25 cellular contexts compared by ENCODE assay signal in the genomic region with DNA sequence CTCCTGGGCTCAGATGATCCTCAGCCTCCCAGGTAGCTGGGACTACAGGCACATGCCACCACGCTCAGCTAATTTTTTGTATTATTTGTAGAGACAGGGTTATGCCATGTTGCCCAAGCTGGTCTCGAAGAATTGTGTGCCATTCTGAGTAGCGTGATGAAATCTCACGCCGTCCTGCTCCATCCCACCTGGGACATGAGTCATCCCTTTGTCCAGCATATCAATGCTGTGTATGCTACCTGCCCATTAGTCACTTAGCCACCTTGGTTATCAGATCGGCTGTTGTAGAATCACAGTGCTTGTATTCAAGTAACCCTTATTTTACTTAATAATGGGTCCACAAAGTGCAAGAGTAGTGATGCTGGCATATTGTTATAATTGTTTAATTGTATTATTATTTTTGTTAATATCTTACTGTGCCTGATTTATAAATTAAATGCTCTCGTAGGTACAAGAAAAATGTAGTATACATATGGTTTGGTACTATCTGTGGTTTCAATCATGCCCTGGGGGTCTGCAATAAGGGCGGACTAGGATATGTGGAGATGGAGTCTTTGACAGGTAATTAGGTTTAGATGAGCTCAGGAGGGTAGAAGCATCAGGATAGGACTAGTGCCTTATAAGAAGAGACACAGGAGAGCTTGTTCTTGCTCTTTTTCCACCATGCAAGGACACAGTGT. TPM values are rescaled to one million over a fixed set of nuclear protein-coding genes. Genes with fewer than 3 reads are reported as not detected.
DNase-seq lines count a peak whose midpoint lies in the region; ATAC-seq, FAIRE-seq and TF ChIP-seq lines count a peak whose summit lies in the region.
"Had no signal": no experiment of that assay in that cellular context is flagged by ENCODE, and none has a peak within 500 bp of the region (broad histone marks: within the 10 kb centered on the region; RNA-seq: fewer than 3 reads in every experiment).

No MANE protein-coding gene starts in this region.

- H3K9ac ChIP-seq in trophoblast cell (ENCODE audit: low read length), result no peak overlapping the region

- WGBS in trophoblast cell (ENCODE audit: extremely low coverage, insufficient coverage, insufficient read length), result no CpG with 5 or more reads among the region's 8 CpGs

- peaks cover 30% of the 10 kb centered on the region for H3K27me3 Mint-ChIP-seq in activated CD4-positive, alpha-beta memory T cell treated with anti-CD3 and anti-CD28 coated beads, Interleukin-2, amount 10 ng/mL, durations not matched to agents 7 days and 5 days

- H4K8ac ChIP-seq in trophoblast cell (ENCODE audit: low read depth, low read length), result no peak overlapping the region

- no peaks in the 10 kb centered on the region for H3K36me3 Mint-ChIP-seq in activated CD4-positive, alpha-beta memory T cell treated with anti-CD3 and anti-CD28 coated beads, Interleukin-2, amount 10 ng/mL, durations not matched to agents 7 days and 5 days (ENCODE audit: low read depth)
- H3K36me3 Mint-ChIP-seq: CD4-positive, CD25-positive, alpha-beta regulatory T cell had no signal

- H3K4me3 Mint-ChIP-seq in activated CD4-positive, alpha-beta memory T cell treated with anti-CD3 and anti-CD28 coated beads, Interleukin-2, amount 10 ng/mL, durations not matched to agents 7 days and 5 days, result no peak overlapping the region
- H3K4me3 Mint-ChIP-seq: CD4-positive, CD25-positive, alpha-beta regulatory T cell had no signal

- DNase-seq in COLO668 (lab: John Stamatoyannopoulos, UW; ENCODE audit: unreplicated experiment), result peak; percentile 3
- peak; percentile 15 for DNase-seq in LoVo (ENCODE audit: low spot score)
- DNase-seq in bronchial epithelial cell (ENCODE audit: low read depth), result peak; percentile 77
- peak; percentile 82 to 93 for DNase-seq in trophoblast cell
- DNase-seq in left ventricle myocardium superior, result no peak
- DNase-seq in dermis blood vessel endothelial cell, result no peak
- no peak for DNase-seq in activated CD4-positive, alpha-beta memory T cell treated with anti-CD3 and anti-CD28 coated beads, Interleukin-2, amount 10 ng/mL, durations not matched to agents 7 days and 5 days
- DNase-seq: CD4-positive, CD25-positive, alpha-beta regulatory T cell; COR-L47; DMS 273 treated with DMSO at 0.1 percent for 48 hours; GOT3; HCEC 1CT; NCI-H1092; NCI-H1436; NCI-H2029; NCI-H2171; NCI-H524 treated with DMSO at 0.1 percent for 48 hours; Right ventricle myocardium superior had no signal

- H4K12ac ChIP-seq in trophoblast cell (ENCODE audit: low read depth, low read length), result no peak overlapping the region

- H3K27me3 ChIP-seq in bronchial epithelial cell (ENCODE audit: control insufficient read depth, insufficient read depth, low read length), result no peaks in the 10 kb centered on the region
- H3K27me3 ChIP-seq in trophoblast cell (ENCODE audit: insufficient read depth, low read length), result no peaks in the 10 kb centered on the region

- intact Hi-C loops in left ventricle myocardium superior (cut with micrococcal nuclease), result no loop called here

- H3K79me2 ChIP-seq in trophoblast cell (ENCODE audit: control insufficient read depth, insufficient read depth, low read length, poor library complexity), result no peaks in the 10 kb centered on the region

- H3K4me3 ChIP-seq in bronchial epithelial cell (ENCODE audit: low read depth, low read length) (no peak overlapping the region), trophoblast cell (ENCODE audit: low read depth, low read length) (no peak overlapping the region)
- H3K4me3 ChIP-seq: K562 had no signal

- POLR2A ChIA-PET in activated CD4-positive, alpha-beta memory T cell treated with anti-CD3 and anti-CD28 coated beads, Interleukin-2, amount 10 ng/mL, durations not matched to agents 7 days and 5 days (lab: Charles Lee), result interaction anchor here (0.6 kb wide), 1 partner anchor 214 kb away, joined by 3 read pairs; no protein-coding TSS in a partner anchor

- no peak overlapping the region for H2BK12ac ChIP-seq in trophoblast cell (ENCODE audit: low read length)

- H3K23ac ChIP-seq in trophoblast cell (ENCODE audit: low read length), result no peak overlapping the region

- H3K9me3 Mint-ChIP-seq in activated CD4-positive, alpha-beta memory T cell treated with anti-CD3 and anti-CD28 coated beads, Interleukin-2, amount 10 ng/mL, durations not matched to agents 7 days and 5 days, result no peaks in the 10 kb centered on the region

- peak; percentile 23 for FAIRE-seq in bronchial epithelial cell (lab: Jason Lieb, UNC)
- FAIRE-seq: GM12891, K562 had no signal

- H3K27ac ChIP-seq in trophoblast cell (ENCODE audit: low read depth, low read length), result no peak overlapping the region

- CTCF ChIA-PET in activated CD4-positive, alpha-beta memory T cell treated with anti-CD3 and anti-CD28 coated beads, Interleukin-2, amount 10 ng/mL, durations not matched to agents 7 days and 5 days (lab: Charles Lee), result no interaction called here

- H2AFZ ChIP-seq in trophoblast cell (ENCODE audit: insufficient read depth, low read length, poor library complexity), result no peak overlapping the region

- H4K91ac ChIP-seq in trophoblast cell (ENCODE audit: low read depth, low read length), result no peak overlapping the region

- H3K27ac Mint-ChIP-seq in activated CD4-positive, alpha-beta memory T cell treated with anti-CD3 and anti-CD28 coated beads, Interleukin-2, amount 10 ng/mL, durations not matched to agents 7 days and 5 days, result no peak overlapping the region
- H3K27ac Mint-ChIP-seq: CD4-positive, CD25-positive, alpha-beta regulatory T cell had no signal

- H3K4me2 ChIP-seq in trophoblast cell (ENCODE audit: low read length), result no peak overlapping the region

- no peak overlapping the region for H3K4ac ChIP-seq in trophoblast cell (ENCODE audit: low read depth, low read length)

- no peak for ATAC-seq in left ventricle myocardium superior
- ATAC-seq: K562 had no signal

- H3K9me3 ChIP-seq in trophoblast cell (ENCODE audit: insufficient read depth, low read depth, low read length), result no peaks in the 10 kb centered on the region

- no peak overlapping the region for H2BK120ac ChIP-seq in trophoblast cell (ENCODE audit: insufficient read depth, low read length, poor library complexity)

- no peak overlapping the region for H2BK5ac ChIP-seq in trophoblast cell (ENCODE audit: low read depth, low read length, poor library complexity)

- H3K18ac ChIP-seq in trophoblast cell (ENCODE audit: low read length), result no peak overlapping the region

- H3K36me3 ChIP-seq in bronchial epithelial cell (ENCODE audit: control insufficient read depth, insufficient read depth, low read length) (no peaks in the 10 kb centered on the region), trophoblast cell (ENCODE audit: control insufficient read depth in 1 of 2, insufficient read depth in 2 of 2, low read length in 2 of 2) (no peaks in the 10 kb centered on the region)

- no peak overlapping the region for H3K14ac ChIP-seq in trophoblast cell (ENCODE audit: low read length)

- H3K4me1 Mint-ChIP-seq in activated CD4-positive, alpha-beta memory T cell treated with anti-CD3 and anti-CD28 coated beads, Interleukin-2, amount 10 ng/mL, durations not matched to agents 7 days and 5 days, result no peaks in the 10 kb centered on the region
- H3K4me1 Mint-ChIP-seq: CD4-positive, CD25-positive, alpha-beta regulatory T cell had no signal

- no peaks in the 10 kb centered on the region for H3K79me1 ChIP-seq in trophoblast cell (ENCODE audit: low read length)

- no peak overlapping the region for H2AK5ac ChIP-seq in trophoblast cell (ENCODE audit: low read length)

- no peak for TF ChIP-seq CTCF in bronchial epithelial cell (IDR thresholded peaks at IDR 0.05; ENCODE audit: insufficient read depth, low read length, severe bottlenecking)

- peaks cover 0 to 2% of the 10 kb centered on the region in 2 experiments for H3K4me1 ChIP-seq in trophoblast cell (ENCODE audit: control insufficient read depth in 1 of 2, insufficient read depth in 2 of 2, low read length in 2 of 2)

RNA-seq across cellular contexts. Expression of a gene that starts 26.6 kb away (rescaled TPM):
- total RNA-seq in bronchial epithelial cell (not detected in 2 replicates), left ventricle myocardium superior (not detected), dermis blood vessel endothelial cell (not detected in 2 replicates)
- polyA plus RNA-seq in trophoblast cell (2013), result not detected in 2 replicates
- total RNA-seq in activated CD4-positive, alpha-beta memory T cell treated with anti-CD3 and anti-CD28 coated beads, Interleukin-2, amount 10 ng/mL, durations not matched to agents 7 days and 5 days, result not detected
- total RNA-seq: CD4-positive, CD25-positive, alpha-beta regulatory T cell; G401; LHCN-M2; OCI-LY7; Right ventricle myocardium superior; SK-MEL-5 had no signal
- polyA plus RNA-seq: BJ; CD4-positive, CD25-positive, alpha-beta regulatory T cell; K562 had no signal

RNA-seq across cellular contexts. Expression of a gene that starts 40.8 kb away (rescaled TPM):
- 1.9 and 5.0 TPM in 2 replicates for total RNA-seq in bronchial epithelial cell
- polyA plus RNA-seq in trophoblast cell (2013), result 6.3 and 7.2 TPM in 2 replicates
- total RNA-seq in left ventricle myocardium superior, result 7.9 TPM
- 1.9 and 2.9 TPM in 2 replicates for total RNA-seq in dermis blood vessel endothelial cell
- total RNA-seq in activated CD4-positive, alpha-beta memory T cell treated with anti-CD3 and anti-CD28 coated beads, Interleukin-2, amount 10 ng/mL, durations not matched to agents 7 days and 5 days, result 1 to 10 TPM in 1 of 2 experiments, under 1 TPM in 1; 0.96 to 1.1 TPM

RNA-seq across cellular contexts. Expression of a gene that starts 59.3 kb away (rescaled TPM):
- total RNA-seq in bronchial epithelial cell (0.38 TPM in 1 of 2 replicates, not detected in the other), left ventricle myocardium superior (not detected), dermis blood vessel endothelial cell (not detected in 2 replicates)
- polyA plus RNA-seq in trophoblast cell (2013), result 0.05 and 0.12 TPM in 2 replicates
- total RNA-seq in activated CD4-positive, alpha-beta memory T cell treated with anti-CD3 and anti-CD28 coated beads, Interleukin-2, amount 10 ng/mL, durations not matched to agents 7 days and 5 days, result not detected
- total RNA-seq: CD4-positive, CD25-positive, alpha-beta regulatory T cell; G401; K562; LHCN-M2; OCI-LY7; Right ventricle myocardium superior; SK-MEL-5 had no signal
- polyA plus RNA-seq: BJ; CD4-positive, CD25-positive, alpha-beta regulatory T cell; K562 had no signal

Comparison
In these comparisons a context has a peak if more than half of its experiments do, and no peak if none do; other contexts are left out.
1. DNase-seq: peak in COLO668 (single experiment), LoVo (single experiment), bronchial epithelial cell (single experiment) and trophoblast cell (2 of 2); none in left ventricle myocardium superior (single experiment), dermis blood vessel endothelial cell (single experiment) and activated CD4-positive, alpha-beta memory T cell treated with anti-CD3 and anti-CD28 coated beads, Interleukin-2, amount 10 ng/mL, durations not matched to agents 7 days and 5 days (single experiment).